In the genomic region with DNA sequence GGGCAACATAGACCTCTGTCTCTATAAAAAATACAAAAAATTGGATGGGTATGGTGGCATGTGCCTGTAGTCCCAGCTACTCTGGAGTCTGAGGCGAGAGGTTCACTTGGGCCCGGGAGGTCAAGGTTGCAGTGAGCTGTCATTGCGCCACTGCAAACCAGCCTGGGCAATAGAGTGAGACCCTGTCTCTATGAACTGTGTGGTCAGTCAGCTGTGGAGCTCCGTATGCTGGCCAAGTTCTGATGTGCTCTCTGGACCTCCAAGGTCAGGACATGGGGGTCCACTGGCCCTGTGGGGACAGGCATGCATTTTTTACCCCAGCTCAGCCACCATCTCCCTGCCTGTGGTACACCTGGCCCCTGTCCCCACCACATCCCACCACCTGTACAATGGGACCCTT, we compare ENCODE assay signal across 29 cellular contexts.
"Had no signal": no experiment of that assay in that cellular context is flagged by ENCODE, and none has a peak within 500 bp of the region (broad histone marks: within the 10 kb centered on the region; RNA-seq: fewer than 3 reads in every experiment).

No MANE protein-coding gene starts in this region.

- H3K9me3 ChIP-seq: ascending aorta had no signal

- H3K27me3 ChIP-seq: ascending aorta had no signal

- H3K4me3 ChIP-seq: ascending aorta had no signal

- ATAC-seq: activated CD4-positive, alpha-beta T cell treated with anti-CD3 and anti-CD28 coated beads for 36 hours; activated CD4-positive, CD25-positive, alpha-beta regulatory T cell treated with anti-CD3 and anti-CD28 coated beads, Interleukin-2, amount 50 U/mL, for 24 hours; activated CD8-positive, alpha-beta memory T cell treated with anti-CD3 and anti-CD28 coated beads, Interleukin-2, amount 10 ng/mL, durations not matched to agents 7 days and 5 days; activated CD8-positive, alpha-beta T cell treated with anti-CD3 and anti-CD28 coated beads, Interleukin-2, amount 10 ng/mL, durations not matched to agents 7 days and 5 days; activated naive CD8-positive, alpha-beta T cell treated with anti-CD3 and anti-CD28 coated beads, Interleukin-2, amount 50 U/mL, for 24 hours had no signal

- H3K27ac ChIP-seq: ascending aorta, VCaP had no signal

- DNase-seq: activated CD4-positive, alpha-beta memory T cell treated with anti-CD3 and anti-CD28 coated beads, Interleukin-2, amount 10 ng/mL, durations not matched to agents 7 days and 5 days; activated CD4-positive, alpha-beta T cell treated with anti-CD3 and anti-CD28 coated beads for 1 hour; activated CD4-positive, alpha-beta T cell treated with anti-CD3 and anti-CD28 coated beads for 36 hours; activated CD4-positive, alpha-beta T cell treated with anti-CD3 and anti-CD28 coated beads for 48 hours; activated CD4-positive, alpha-beta T cell treated with anti-CD3 and anti-CD28 coated beads, Interleukin-2, amount 10 ng/mL, durations not matched to agents 7 days and 5 days; activated CD4-positive, alpha-beta T cell treated with anti-CD3 and anti-CD28 coated beads, Interleukin-2, amount 50 U/mL, for 48 hours; activated CD4-positive, CD25-positive, alpha-beta regulatory T cell; activated CD8-positive, alpha-beta memory T cell treated with anti-CD3 and anti-CD28 coated beads for 24 hours; activated CD8-positive, alpha-beta memory T cell treated with anti-CD3 and anti-CD28 coated beads, Interleukin-2, amount 10 ng/mL, durations not matched to agents 7 days and 5 days; activated CD8-positive, alpha-beta memory T cell treated with anti-CD3 and anti-CD28 coated beads, Interleukin-2, amount 50 U/mL, for 48 hours; activated CD8-positive, alpha-beta T cell treated with anti-CD3 and anti-CD28 coated beads, Interleukin-2, amount 10 ng/mL, durations not matched to agents 7 days and 5 days; activated effector memory CD4-positive, alpha-beta T cell treated with Interleukin-2 at 50 U/mL for 16 hours; activated gamma-delta T cell; activated naive CD4-positive, alpha-beta T cell treated with anti-CD3 and anti-CD28 coated beads, Interleukin-2, amount 10 ng/mL, durations not matched to agents 7 days and 5 days; activated naive CD4-positive, alpha-beta T cell treated with Interleukin-2 at 50 U/mL for 16 hours; activated naive CD8-positive, alpha-beta T cell treated with anti-CD3 and anti-CD28 coated beads, Interleukin-2, amount 10 ng/mL, durations not matched to agents 7 days and 5 days; activated naive CD8-positive, alpha-beta T cell treated with anti-CD3 and anti-CD28 coated beads, Interleukin-2, amount 50 U/mL, for 24 hours; activated T-cell treated with anti-CD3 and anti-CD28 coated beads, Interleukin-2, amount 50 U/mL, for 24 hours; activated T-cell treated with anti-CD3 and anti-CD28 coated beads, Interleukin-2, amount 50 U/mL, for 48 hours; amygdala; anterior cingulate cortex; central memory CD4-positive, alpha-beta T cell; T-helper 1 cell; T-helper 2 cell; T-helper 9 cell had no signal

- H3K4me1 ChIP-seq: ascending aorta had no signal

- FAIRE-seq: TTC549 had no signal
